ENCODE assay signal across 8 cellular contexts in genomic region chr3:87088984-87089841, GRCh38.
A peak's percentile ranks its signal among the peaks of the same experiment; 100 is the strongest.
DNase-seq lines count a peak whose midpoint lies in the region; TF ChIP-seq lines count a peak whose summit lies in the region.

No MANE protein-coding gene starts in this region.

- CTCF ChIA-PET in HEK293 (lab: Yijun Ruan, JAX) = no interaction called here

- H3K27me3 ChIP-seq in skeletal muscle tissue (ENCODE audit: control insufficient read depth in 3 of 3, insufficient read depth in 3 of 3, low read length in 3 of 3) = no peaks in the 10 kb centered on the region

- peak overlapping the region; percentile 72 to 92 (median 83) for H3K9ac ChIP-seq in skeletal muscle tissue (ENCODE audit: low read depth in 1 of 3, low read length in 3 of 3)

- H3K27ac ChIP-seq in HEK293 (ENCODE audit: extremely low read depth, low read depth, low read length) (no peak overlapping the region), skeletal muscle tissue (ENCODE audit: low read depth, low read length) (peak overlapping the region; percentile 71)

- H3K4me3 ChIP-seq in HEK293 (ENCODE audit: low read depth, low read length) = peak overlapping the region; percentile 11
- peak overlapping the region; percentile 86 to 97 (median 90) for H3K4me3 ChIP-seq in skeletal muscle tissue (ENCODE audit: low read length in 3 of 3)

- POLR2A ChIA-PET in HEK293 (lab: Yijun Ruan, JAX) = no interaction called here

- no peak for TF ChIP-seq CTCF in HEK293 (tag by site-specific recombination; IDR thresholded peaks at IDR 0.05)

- H3K36me3 ChIP-seq in HEK293 (ENCODE audit: control insufficient read depth in 2 of 2, insufficient read depth in 1 of 2, low read length in 2 of 2) (no peaks in the 10 kb centered on the region), skeletal muscle tissue (ENCODE audit: control insufficient read depth in 3 of 3, insufficient read depth in 3 of 3, low read length in 3 of 3) (no peaks in the 10 kb centered on the region)

- H3K4me1 ChIP-seq in HEK293 (ENCODE audit: control insufficient read depth, insufficient read depth, low read length) = no peaks in the 10 kb centered on the region
- H3K4me1 ChIP-seq in skeletal muscle tissue (ENCODE audit: control insufficient read depth in 3 of 3, insufficient read depth in 3 of 3, low read length in 3 of 3) = peaks cover 2 to 6% (median 3%) of the 10 kb centered on the region in 3 donors

- no peaks in the 10 kb centered on the region for H3K9me3 ChIP-seq in HEK293 (ENCODE audit: control insufficient read depth, insufficient read depth, low read depth, low read length)
- H3K9me3 ChIP-seq in skeletal muscle tissue (ENCODE audit: control insufficient read depth in 3 of 3, low read length in 3 of 3) = no peaks in the 10 kb centered on the region

- peak; percentile 6 for DNase-seq in activated CD4-positive, alpha-beta T cell treated with anti-CD3 and anti-CD28 coated beads for 48 hours
- DNase-seq in activated CD4-positive, alpha-beta T cell treated with anti-CD3 and anti-CD28 coated beads, Interleukin-2, amount 50 U/mL, for 4 hours = no peak
- peak; percentile 74 for DNase-seq in NCI-H2107 (lab: John Stamatoyannopoulos, UW)
- DNase-seq in anterior cingulate cortex (lab: John Stamatoyannopoulos, UW) = peak in 57 of 58 donors; percentile 25 to 89 (median 71)
- peak; percentile 25 for DNase-seq in hepatic stellate cell (ENCODE audit: low spot score)
- DNase-seq in activated effector memory CD4-positive, alpha-beta T cell treated with Interleukin-2 at 50 U/mL for 16 hours = no peak

TF ChIP-seq in HEK293, 187 proteins besides CTCF, POLR2A, EP300 and RAD21:
- no peak for TF ChIP-seq ZNF423 (tag by site-specific recombination; IDR thresholded peaks at IDR 0.05)

Comparison
In these comparisons a context has a peak if more than half of its experiments do, and no peak if none do; other contexts are left out.
1. DNase-seq: peak in activated CD4-positive, alpha-beta T cell treated with anti-CD3 and anti-CD28 coated beads for 48 hours (single experiment), NCI-H2107 (single experiment), anterior cingulate cortex (57 of 58) and hepatic stellate cell (single experiment); none in activated CD4-positive, alpha-beta T cell treated with anti-CD3 and anti-CD28 coated beads, Interleukin-2, amount 50 U/mL, for 4 hours (0 of 2) and activated effector memory CD4-positive, alpha-beta T cell treated with Interleukin-2 at 50 U/mL for 16 hours (single experiment).